Comparison of ENCODE assay signal across 8 cellular contexts in genomic region chr10:110007171-110007700, GRCh38. TPM values are rescaled to one million over a fixed set of nuclear protein-coding genes. Genes with fewer than 3 reads are reported as not detected.
DNase-seq lines count a peak whose midpoint lies in the region; ATAC-seq and TF ChIP-seq lines count a peak whose summit lies in the region.

No MANE protein-coding gene starts in this region.

- peaks cover 34% of the 10 kb centered on the region for H3K79me2 ChIP-seq in OCI-LY1 (ENCODE audit: insufficient read depth, low read length)

- intact Hi-C loops in mucosa of descending colon (cut with DNase I, micrococcal nuclease): no loop called here

- DNase-seq in NCI-H345 (lab: John Stamatoyannopoulos, UW) (peak; percentile 38), NCI-H345 treated with DMSO at 0.1 percent for 48 hours (lab: John Stamatoyannopoulos, UW; ENCODE audit: unreplicated experiment) (no peak), cerebellum (ENCODE audit: low spot score) (peak; percentile 56), mucosa of descending colon (no peak), Kasumi-1 (lab: John Stamatoyannopoulos, UW) (no peak)

- no peaks in the 10 kb centered on the region for H3K36me3 ChIP-seq in OCI-LY1 (ENCODE audit: insufficient read depth, low read length)
- no peaks in the 10 kb centered on the region for H3K36me3 ChIP-seq in mucosa of descending colon (ENCODE audit: low read depth)
- no peaks in the 10 kb centered on the region for H3K36me3 ChIP-seq in stomach smooth muscle (ENCODE audit: control insufficient read depth in 2 of 2, insufficient read depth in 2 of 2, low read length in 2 of 2)

- H3K27me3 ChIP-seq in OCI-LY1 (ENCODE audit: insufficient read depth, low read length) (no peaks in the 10 kb centered on the region), stomach smooth muscle (ENCODE audit: control insufficient read depth in 1 of 2, insufficient read depth in 2 of 2, low read length in 2 of 2) (no peaks in the 10 kb centered on the region)

- peak overlapping the region; percentile 75 for H3K9ac ChIP-seq in OCI-LY1 (ENCODE audit: low read length)
- H3K9ac ChIP-seq in stomach smooth muscle (ENCODE audit: low read length in 2 of 2): peak overlapping the region; percentile 74 to 80

- H3K9me2 ChIP-seq in OCI-LY1 (ENCODE audit: low read depth, low read length): no peaks in the 10 kb centered on the region

- H4K20me1 ChIP-seq in OCI-LY1 (ENCODE audit: insufficient read depth, low read length): no peaks in the 10 kb centered on the region

- no peak for TF ChIP-seq CTCF in OCI-LY1 (IDR thresholded peaks at IDR 0.05; ENCODE audit: low read length)
- no peak for TF ChIP-seq CTCF in mucosa of descending colon (IDR thresholded peaks at IDR 0.05)

- peak overlapping the region; percentile 85 for H3K4me2 ChIP-seq in OCI-LY1 (ENCODE audit: low read length)

- no peaks in the 10 kb centered on the region for H3F3A ChIP-seq in OCI-LY1 (ENCODE audit: insufficient read depth, low read length)

- H3K4me1 ChIP-seq in OCI-LY1 (ENCODE audit: insufficient read depth, low read length, severe bottlenecking) (peaks cover 54% of the 10 kb centered on the region), mucosa of descending colon (ENCODE audit: low read depth) (peaks cover 37% of the 10 kb centered on the region), stomach smooth muscle (ENCODE audit: control insufficient read depth, insufficient read depth, low read length) (peaks cover 19% of the 10 kb centered on the region)

- ATAC-seq in HG02759 (IDR thresholded peaks at IDR 0.05; ENCODE audit: unreplicated experiment) (peak; percentile 46), mucosa of descending colon (peak; percentile 43)

- H3K4me3 ChIP-seq in OCI-LY1 (ENCODE audit: low read depth, low read length, poor library complexity, severe bottlenecking): peak overlapping the region; percentile 93
- H3K4me3 ChIP-seq in mucosa of descending colon: peak overlapping the region; percentile 61
- H3K4me3 ChIP-seq in stomach smooth muscle (ENCODE audit: low read length in 2 of 2): peak overlapping the region; percentile 68 to 80

- H3K9me3 ChIP-seq in OCI-LY1 (ENCODE audit: low read length) (no peaks in the 10 kb centered on the region), mucosa of descending colon (no peaks in the 10 kb centered on the region), stomach smooth muscle (ENCODE audit: control insufficient read depth in 2 of 2, low read length in 2 of 2) (no peaks in the 10 kb centered on the region)

- peak overlapping the region; percentile 76 for H2AFZ ChIP-seq in OCI-LY1 (ENCODE audit: low read length)

- H3K27ac ChIP-seq in OCI-LY1 (ENCODE audit: low read depth, low read length, poor library complexity, severe bottlenecking) (peak overlapping the region; percentile 41), stomach smooth muscle (ENCODE audit: low read length) (peak overlapping the region; percentile 88)

RNA-seq across cellular contexts. Expression of gene ADD3, which starts 0.5 kb away (rescaled TPM):
- total RNA-seq in cerebellum (124 TPM), mucosa of descending colon (100 to 1,000 TPM; 109 to 165 (median 141) TPM)

Comparison
In these comparisons a context has a peak if more than half of its experiments do, and no peak if none do; other contexts are left out.
1. DNase-seq: peak in NCI-H345 (single experiment) and cerebellum (single experiment); none in NCI-H345 treated with DMSO at 0.1 percent for 48 hours (single experiment), mucosa of descending colon (0 of 3) and Kasumi-1 (0 of 2).
2. Peak in every context shown above with its lines, with median percentiles within 50 percentile points of each other: H3K4me3 ChIP-seq.